In genomic region chr7:50778189-50778588, GRCh38 we compare ENCODE assay signal across 24 cellular contexts. TPM values are rescaled to one million over a fixed set of nuclear protein-coding genes. Genes with fewer than 3 reads are reported as not detected.
DNase-seq lines count a peak whose midpoint lies in the region; ATAC-seq, FAIRE-seq and TF ChIP-seq lines count a peak whose summit lies in the region.
"Had no signal": no experiment of that assay in that cellular context is flagged by ENCODE, and none has a peak within 500 bp of the region (broad histone marks: within the 10 kb centered on the region; RNA-seq: fewer than 3 reads in every experiment).

No MANE protein-coding gene starts in this region.

- no peaks in the 10 kb centered on the region for H3F3A ChIP-seq in neural cell (ENCODE audit: insufficient read depth, low read length, poor library complexity, severe bottlenecking)

- H3K27ac ChIP-seq in hepatocyte, result peak overlapping the region; percentile 25
- no peak overlapping the region for H3K27ac ChIP-seq in liver (ENCODE audit: low read depth in 1 of 2, low read length in 2 of 2)
- no peak overlapping the region for H3K27ac ChIP-seq in neural cell (ENCODE audit: low read length)
- H3K27ac ChIP-seq in small intestine (ENCODE audit: low read depth in 1 of 2, low read length in 1 of 2), result no peak overlapping the region
- H3K27ac ChIP-seq: BLaER1, C4-2B, GM23248 had no signal

- no peaks in the 10 kb centered on the region for H3K36me3 Mint-ChIP-seq in immature natural killer cell
- H3K36me3 Mint-ChIP-seq: CD4-positive, CD25-positive, alpha-beta regulatory T cell; CD8-positive, alpha-beta T cell had no signal

- H3K79me2 ChIP-seq in hepatocyte (peaks cover 95% of the 10 kb centered on the region), neural cell (replicated peaks; ENCODE audit: insufficient read depth, low read length) (peaks cover 84% of the 10 kb centered on the region)

- TF ChIP-seq CTCF in hepatocyte (IDR thresholded peaks at IDR 0.05; ENCODE audit: poor library complexity), result no peak
- TF ChIP-seq CTCF in liver (IDR thresholded peaks at IDR 0.05; ENCODE audit: low read depth, low read length, missing input control), result no peak
- TF ChIP-seq CTCF in neural cell (IDR thresholded peaks at IDR 0.05; ENCODE audit: poor library complexity, severe bottlenecking), result no peak

- TF ChIP-seq EP300 in neural cell (conservative IDR thresholded peaks at IDR 0.05; ENCODE audit: poor library complexity, severe bottlenecking), result no peak

- no peak overlapping the region for H3K4me3 ChIP-seq in hepatocyte
- no peak overlapping the region for H3K4me3 ChIP-seq in liver (ENCODE audit: low read depth in 1 of 3, low read length in 3 of 3)
- peak overlapping the region; percentile 69 for H3K4me3 ChIP-seq in neural cell (ENCODE audit: low read length)
- no peak overlapping the region for H3K4me3 ChIP-seq in small intestine (ENCODE audit: low read depth in 1 of 2, low read length in 2 of 2)
- H3K4me3 ChIP-seq: BLaER1, GM12878, GM23248 had no signal

- FAIRE-seq in small intestine (lab: Jason Lieb, UNC), result no peak
- FAIRE-seq: GM12878, GM19239, H1 had no signal

- peaks cover 3 to 13% (median 9%) of the 10 kb centered on the region in 3 donors for H3K27me3 Mint-ChIP-seq in immature natural killer cell (ENCODE audit: low read depth in 3 of 3)

- no peaks in the 10 kb centered on the region for H3K9me2 ChIP-seq in hepatocyte (replicated peaks; ENCODE audit: insufficient read depth)
- no peaks in the 10 kb centered on the region for H3K9me2 ChIP-seq in neural cell (ENCODE audit: insufficient read depth, low read length)

- H3K27ac Mint-ChIP-seq in immature natural killer cell, result no peak overlapping the region
- H3K27ac Mint-ChIP-seq: B cell; CD8-positive, alpha-beta T cell had no signal

- H3K4me2 ChIP-seq in hepatocyte (peak overlapping the region; percentile 8), neural cell (ENCODE audit: low read length) (no peak overlapping the region)
- H3K4me2 ChIP-seq: BLaER1 had no signal

- TF ChIP-seq RAD21 in liver (IDR thresholded peaks at IDR 0.05) (peak; percentile 20 to 48), neural cell (conservative IDR thresholded peaks at IDR 0.05) (no peak)

- H3K9ac ChIP-seq in liver (ENCODE audit: low read depth in 1 of 2, low read length in 2 of 2), result no peak overlapping the region
- H3K9ac ChIP-seq in neural cell (ENCODE audit: low read length), result no peak overlapping the region
- H3K9ac ChIP-seq: BLaER1, GM23248 had no signal

- H3K36me3 ChIP-seq in hepatocyte (replicated peaks; ENCODE audit: insufficient read depth, low read depth) (no peaks in the 10 kb centered on the region), liver (ENCODE audit: control insufficient read depth in 4 of 4, insufficient read depth in 3 of 4, low read depth in 1 of 4, low read length in 3 of 4) (no peaks in the 10 kb centered on the region), neural cell (ENCODE audit: insufficient read depth, low read length) (no peaks in the 10 kb centered on the region), small intestine (ENCODE audit: control insufficient read depth in 2 of 2, insufficient read depth in 2 of 2, low read length in 2 of 2) (no peaks in the 10 kb centered on the region)

- no peak for ATAC-seq in HG02642 (IDR thresholded peaks at IDR 0.05; ENCODE audit: poor library complexity, unreplicated experiment)
- ATAC-seq: CD8-positive, alpha-beta T cell; GM12878 had no signal

- H3K9me3 ChIP-seq in hepatocyte (ENCODE audit: low read depth), result no peaks in the 10 kb centered on the region
- no peaks in the 10 kb centered on the region for H3K9me3 ChIP-seq in liver (ENCODE audit: control insufficient read depth in 4 of 4, low read length in 3 of 4)
- H3K9me3 ChIP-seq in neural cell (ENCODE audit: low read length), result no peaks in the 10 kb centered on the region
- no peaks in the 10 kb centered on the region for H3K9me3 ChIP-seq in small intestine (ENCODE audit: control insufficient read depth, low read depth)
- H3K9me3 ChIP-seq: Caco-2 had no signal

- no peak for DNase-seq in hepatocyte (ENCODE audit: low spot score)
- peak; percentile 55 for DNase-seq in small intestine
- no peak for DNase-seq in AML-193 (lab: John Stamatoyannopoulos, UW)
- no peak for DNase-seq in NCI-H1694 (lab: John Stamatoyannopoulos, UW)
- no peak for DNase-seq in immature natural killer cell
- DNase-seq: Caco-2; CD4-positive, CD25-positive, alpha-beta regulatory T cell; CD8-positive, alpha-beta T cell; DMS153; DMS79; EL; GDM1; GM23248; H7; HCEC 1CT had no signal

- H4K20me1 ChIP-seq in hepatocyte (ENCODE audit: insufficient read depth, poor library complexity, severe bottlenecking) (peaks cover 83% of the 10 kb centered on the region), neural cell (ENCODE audit: insufficient read depth) (no peaks in the 10 kb centered on the region)

- H3K4me1 Mint-ChIP-seq in immature natural killer cell, result peaks cover 0 to 1% of the 10 kb centered on the region in 2 donors

- peaks cover 0 to 3% (median 0%) of the 10 kb centered on the region in 6 donors for H3K9me3 Mint-ChIP-seq in immature natural killer cell
- H3K9me3 Mint-ChIP-seq: CD8-positive, alpha-beta T cell had no signal

- H2AFZ ChIP-seq in hepatocyte (no peak overlapping the region), neural cell (ENCODE audit: low read depth, low read length) (no peak overlapping the region)
- H2AFZ ChIP-seq: GM23248 had no signal

- H3K4me1 ChIP-seq in hepatocyte (ENCODE audit: insufficient read depth), result peaks cover 41% of the 10 kb centered on the region
- H3K4me1 ChIP-seq in liver (ENCODE audit: control insufficient read depth in 4 of 4, insufficient read depth in 4 of 4, low read length in 3 of 4), result peaks cover 7 to 57% (median 34%) of the 10 kb centered on the region in 4 donors
- peaks cover 0 to 6% of the 10 kb centered on the region in 2 donors for H3K4me1 ChIP-seq in small intestine (ENCODE audit: control insufficient read depth in 2 of 2, insufficient read depth in 1 of 2, low read depth in 1 of 2, low read length in 1 of 2)

- no peak overlapping the region for H3K4me3 Mint-ChIP-seq in immature natural killer cell
- H3K4me3 Mint-ChIP-seq: B cell; CD4-positive, CD25-positive, alpha-beta regulatory T cell; CD8-positive, alpha-beta T cell had no signal

- no peaks in the 10 kb centered on the region for H3K27me3 ChIP-seq in hepatocyte
- H3K27me3 ChIP-seq in liver (ENCODE audit: control insufficient read depth in 4 of 4, insufficient read depth in 4 of 4, low read length in 3 of 4), result no peaks in the 10 kb centered on the region
- no peaks in the 10 kb centered on the region for H3K27me3 ChIP-seq in neural cell (ENCODE audit: insufficient read depth, low read depth, low read length)
- no peaks in the 10 kb centered on the region for H3K27me3 ChIP-seq in small intestine (ENCODE audit: control insufficient read depth in 2 of 2, insufficient read depth in 2 of 2, low read length in 2 of 2)
- H3K27me3 ChIP-seq: BLaER1 had no signal

TF ChIP-seq in liver, 16 proteins besides CTCF, POLR2A, EP300 and RAD21:
- TF ChIP-seq NR2F2 (IDR thresholded peaks at IDR 0.05) (no peak), HNF4A (conservative IDR thresholded peaks at IDR 0.05) (peak; percentile 84 to 91), HNF4G (IDR thresholded peaks at IDR 0.05) (peak; percentile 80), YY1 (IDR thresholded peaks at IDR 0.05) (no peak), SP1 (IDR thresholded peaks at IDR 0.05) (peak; percentile 62), RXRA (IDR thresholded peaks at IDR 0.05) (peak; percentile 22 to 40)
TF ChIP-seq in liver: peak in this region for 4.

TF ChIP-seq in neural cell, 6 proteins besides CTCF, POLR2A, EP300 and RAD21:
- TF ChIP-seq SMC3 (conservative IDR thresholded peaks at IDR 0.05; ENCODE audit: poor library complexity), result no peak
- TF ChIP-seq TAF1 (IDR thresholded peaks at IDR 0.05; ENCODE audit: low read depth), result no peak
- TF ChIP-seq POLR2AphosphoS5 (IDR thresholded peaks at IDR 0.05), result no peak
- no peak for TF ChIP-seq EZH2 (IDR thresholded peaks at IDR 0.05; ENCODE audit: borderline replicate concordance, insufficient read depth, low read length, poor library complexity, severe bottlenecking)
- TF ChIP-seq, protein P1, sequence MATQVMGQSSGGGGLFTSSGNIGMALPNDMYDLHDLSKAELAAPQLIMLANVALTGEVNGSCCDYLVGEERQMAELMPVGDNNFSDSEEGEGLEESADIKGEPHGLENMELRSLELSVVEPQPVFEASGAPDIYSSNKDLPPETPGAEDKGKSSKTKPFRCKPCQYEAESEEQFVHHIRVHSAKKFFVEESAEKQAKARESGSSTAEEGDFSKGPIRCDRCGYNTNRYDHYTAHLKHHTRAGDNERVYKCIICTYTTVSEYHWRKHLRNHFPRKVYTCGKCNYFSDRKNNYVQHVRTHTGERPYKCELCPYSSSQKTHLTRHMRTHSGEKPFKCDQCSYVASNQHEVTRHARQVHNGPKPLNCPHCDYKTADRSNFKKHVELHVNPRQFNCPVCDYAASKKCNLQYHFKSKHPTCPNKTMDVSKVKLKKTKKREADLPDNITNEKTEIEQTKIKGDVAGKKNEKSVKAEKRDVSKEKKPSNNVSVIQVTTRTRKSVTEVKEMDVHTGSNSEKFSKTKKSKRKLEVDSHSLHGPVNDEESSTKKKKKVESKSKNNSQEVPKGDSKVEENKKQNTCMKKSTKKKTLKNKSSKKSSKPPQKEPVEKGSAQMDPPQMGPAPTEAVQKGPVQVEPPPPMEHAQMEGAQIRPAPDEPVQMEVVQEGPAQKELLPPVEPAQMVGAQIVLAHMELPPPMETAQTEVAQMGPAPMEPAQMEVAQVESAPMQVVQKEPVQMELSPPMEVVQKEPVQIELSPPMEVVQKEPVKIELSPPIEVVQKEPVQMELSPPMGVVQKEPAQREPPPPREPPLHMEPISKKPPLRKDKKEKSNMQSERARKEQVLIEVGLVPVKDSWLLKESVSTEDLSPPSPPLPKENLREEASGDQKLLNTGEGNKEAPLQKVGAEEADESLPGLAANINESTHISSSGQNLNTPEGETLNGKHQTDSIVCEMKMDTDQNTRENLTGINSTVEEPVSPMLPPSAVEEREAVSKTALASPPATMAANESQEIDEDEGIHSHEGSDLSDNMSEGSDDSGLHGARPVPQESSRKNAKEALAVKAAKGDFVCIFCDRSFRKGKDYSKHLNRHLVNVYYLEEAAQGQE (IDR thresholded peaks at IDR 0.05; ENCODE audit: borderline replicate concordance), result no peak

RNA-seq across cellular contexts. Expression of gene GRB10, which starts 4.5 kb away (rescaled TPM):
- total RNA-seq in hepatocyte, result 51.0 and 65.9 TPM in 2 replicates
- polyA plus RNA-seq in hepatocyte, result 47.6 and 53.4 TPM in 2 replicates
- 10 to 100 TPM; 19.6 to 53.1 TPM for total RNA-seq in liver
- 10 to 100 TPM; 10.7 to 15.4 TPM for polyA plus RNA-seq in liver
- 62.7 and 78.4 TPM in 2 replicates for polyA plus RNA-seq in neural cell
- 203 and 219 TPM in 2 replicates for polyA minus RNA-seq in neural cell
- polyA plus RNA-seq in small intestine, result 10 to 100 TPM; 20.8 to 33.8 (median 23.4) TPM
- polyA plus RNA-seq in immature natural killer cell, result not detected
- total RNA-seq: B cell had no signal

Comparison
In these comparisons a context has a peak if more than half of its experiments do, and no peak if none do; other contexts are left out.
1. RNA of gene GRB10, which starts 4.5 kb away (polyA plus RNA-seq): 62.7 to 78.4 TPM in neural cell, 47.6 to 53.4 TPM in hepatocyte, 20.8 to 33.8 TPM in small intestine and 10.7 to 15.4 TPM in liver; not detected in immature natural killer cell; every median in the first group is over 10 times any median in the second.